1 cellular context compared by ENCODE assay signal in genomic region chr19:17469092-17469370, GRCh38.
TF ChIP-seq lines count a peak whose summit lies in the region.

No MANE protein-coding gene starts in this region.

TF ChIP-seq in HEK293, 187 proteins besides CTCF, POLR2A, EP300 and RAD21 (continued from another document):
- TF ChIP-seq REPIN1 (tag by site-specific recombination; IDR thresholded peaks at IDR 0.05; ENCODE audit: low read depth) (no peak), MYNN (tag by site-specific recombination; IDR thresholded peaks at IDR 0.05; ENCODE audit: borderline replicate concordance) (no peak), ZNF280D (tag by site-specific recombination; IDR thresholded peaks at IDR 0.05) (no peak), KLF7 (tag by site-specific recombination; IDR thresholded peaks at IDR 0.05; ENCODE audit: borderline replicate concordance) (no peak), ZNF335 (tag by site-specific recombination; conservative IDR thresholded peaks at IDR 0.05) (peak; percentile 69), ZNF274 (IDR thresholded peaks at IDR 0.05; ENCODE audit: low read length) (no peak), ZNF274 (tag by site-specific recombination; IDR thresholded peaks at IDR 0.05; ENCODE audit: borderline replicate concordance) (no peak), MZF1 (tag by site-specific recombination; IDR thresholded peaks at IDR 0.05; ENCODE audit: borderline replicate concordance) (no peak), ZNF658 (tag by site-specific recombination; IDR thresholded peaks at IDR 0.05) (no peak)
